1 cellular context compared by ENCODE assay signal in genomic region chr5:175867587-175868347, GRCh38.
A peak's percentile ranks its signal among the peaks of the same experiment; 100 is the strongest.
TF ChIP-seq lines count a peak whose summit lies in the region.

No MANE protein-coding gene starts in this region.

TF ChIP-seq in GM12878, 131 proteins besides CTCF, POLR2A, EP300 and RAD21 (continued from another document):
- TF ChIP-seq BCL3 (IDR thresholded peaks at IDR 0.05; ENCODE audit: borderline replicate concordance, insufficient read depth, low read depth, low read length, poor library complexity, severe bottlenecking): peak; percentile 85
- no peak for TF ChIP-seq IRF5 (IDR thresholded peaks at IDR 0.05; ENCODE audit: borderline replicate concordance)
